8 cellular contexts compared by ENCODE assay signal in the genomic region with DNA sequence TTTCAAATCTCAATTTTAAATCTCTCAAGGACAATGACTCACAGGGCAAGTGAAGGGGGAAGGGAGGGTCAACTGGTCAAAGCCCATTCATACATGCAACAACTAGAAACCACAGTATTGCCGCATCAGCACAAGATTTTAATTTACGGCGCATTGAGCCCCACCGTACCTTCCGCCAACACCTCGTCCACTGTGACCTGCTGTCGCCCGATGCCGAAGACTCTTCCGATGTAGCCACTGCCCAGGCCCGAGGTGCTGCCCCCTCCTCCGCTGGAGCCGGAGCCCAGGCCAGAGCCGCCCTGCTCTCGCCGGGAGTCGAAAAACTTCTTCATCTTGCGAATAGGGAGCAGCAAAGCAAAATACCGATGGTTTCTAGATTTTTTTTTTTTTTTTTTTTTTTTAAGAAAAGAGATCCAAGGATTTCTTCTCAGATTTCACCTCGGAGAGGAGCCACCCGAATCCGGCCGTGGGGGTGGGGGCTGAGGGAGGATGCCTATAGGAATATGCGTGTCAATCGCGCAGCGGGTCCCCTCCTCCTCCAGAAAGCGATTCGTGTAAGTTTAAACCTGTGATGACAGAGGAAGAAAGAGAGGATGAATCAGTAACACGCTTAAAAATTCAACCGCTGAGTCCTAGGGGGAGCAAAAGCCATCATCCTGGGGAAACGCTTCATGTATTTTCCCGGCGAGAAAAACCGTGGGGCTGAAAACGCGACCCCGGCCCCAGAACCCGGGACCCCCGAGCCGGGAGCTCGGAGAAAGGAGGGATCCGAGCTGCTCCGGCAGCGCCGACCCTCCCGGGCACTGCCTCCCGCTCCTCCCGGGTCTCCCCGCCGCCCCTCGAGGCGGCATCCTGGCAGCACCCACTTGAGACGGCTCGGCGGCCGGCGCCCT. TPM values are rescaled to one million over a fixed set of nuclear protein-coding genes. Genes with fewer than 3 reads are reported as not detected.
DNase-seq lines count a peak whose midpoint lies in the region; ATAC-seq and TF ChIP-seq lines count a peak whose summit lies in the region.

No MANE protein-coding gene starts in this region.

- WGBS in ectodermal cell, 2 experiments = 0% methylated on average over 58 of the region's 58 CpGs

- peaks cover 38% of the 10 kb centered on the region for H3K4me1 ChIP-seq in ectodermal cell (ENCODE audit: control insufficient read depth, insufficient read depth, low read length)

- H3K9me3 ChIP-seq in AG04450 (ENCODE audit: control insufficient read depth, insufficient read depth, low read length) = no peaks in the 10 kb centered on the region; the same call in 1 of the 2 replicates
- no peaks in the 10 kb centered on the region for H3K9me3 ChIP-seq in ectodermal cell (ENCODE audit: control insufficient read depth, low read length)

- no peaks in the 10 kb centered on the region for H3K36me3 ChIP-seq in ectodermal cell (ENCODE audit: control insufficient read depth, insufficient read depth, low read length)

- H3K27ac ChIP-seq in AG04450 (ENCODE audit: low read depth, low read length) (peak overlapping the region; percentile 92), ectodermal cell (ENCODE audit: insufficient read depth, low read depth, low read length, poor library complexity, severe bottlenecking) (peak overlapping the region; percentile 81)

- DNase-seq in AG04450 (ENCODE audit: low read depth, low spot score) (peak; percentile 54), NCI-H446 treated with DMSO at 0.1 percent for 48 hours (lab: John Stamatoyannopoulos, UW) (peak; percentile 4), medulla oblongata (ENCODE audit: extremely low spot score) (peak; percentile 55)
- peak; percentile 51 to 53 for DNase-seq in activated CD4-positive, alpha-beta T cell treated with anti-CD3 and anti-CD28 coated beads, Interleukin-2, amount 50 U/mL, for 24 hours (ENCODE audit: low read depth in 1 of 2, low spot score in 1 of 2)
- DNase-seq in stimulated activated CD4-positive, alpha-beta T cell treated with anti-CD3 and anti-CD28 coated beads, TNF-alpha, amount 100 ng/mL, for 4 hours (ENCODE audit: low read depth in 3 of 3) = peak; percentile 40 to 51 (median 43)

- TF ChIP-seq CTCF in AG04450 (IDR thresholded peaks at IDR 0.05; ENCODE audit: low read depth, low read length) = 0 out of 2 replicates have a peak, but pooled peaks have one; percentile 7

- CTCF ChIA-PET in AG04450 (lab: Charles Lee) = no interaction called here

- POLR2A ChIA-PET in AG04450 (lab: Yijun Ruan, JAX) = interaction anchor here (0.6 to 1.8 kb wide), 2 partner anchors 10 to 15 kb away, joined by 3 to 10 read pairs; no protein-coding TSS in a partner anchor

- H3K4me3 ChIP-seq in AG04450 (ENCODE audit: low read depth, low read length) = peak overlapping the region; percentile 93
- H3K4me3 ChIP-seq in ectodermal cell (ENCODE audit: insufficient read depth, low read depth, low read length) = peak overlapping the region; percentile 92

- ATAC-seq in GM19467 (IDR thresholded peaks at IDR 0.05; ENCODE audit: unreplicated experiment) (peak; percentile 1), HG02763 (IDR thresholded peaks at IDR 0.05; ENCODE audit: unreplicated experiment) (no peak)

- H3K27me3 ChIP-seq in AG04450 (ENCODE audit: control insufficient read depth, insufficient read depth, low read length) (no peaks in the 10 kb centered on the region), ectodermal cell (ENCODE audit: control insufficient read depth, insufficient read depth, low read length, poor library complexity, severe bottlenecking) (no peaks in the 10 kb centered on the region)

RNA-seq across cellular contexts. Expression of a gene that starts 0.6 kb away (rescaled TPM):
- polyA plus RNA-seq in AG04450 (2011; rRNA removed) = 30.0 and 31.1 TPM in 2 replicates
- 47.7 and 61.0 TPM in 2 replicates for polyA minus RNA-seq in AG04450 (2011; rRNA and poly(A)+ RNA removed)
- 23.8 TPM for polyA plus RNA-seq in ectodermal cell (2013, experiment 1 of 4)
- polyA plus RNA-seq in ectodermal cell (2013, experiment 2 of 4) = 22.2 TPM
- polyA plus RNA-seq in ectodermal cell (2013, experiment 3 of 4) = 17.9 TPM
- polyA plus RNA-seq in ectodermal cell (2013, experiment 4 of 4) = 18.1 TPM

Comparison
In these comparisons a context has a peak if more than half of its experiments do, and no peak if none do; other contexts are left out.
1. DNase-seq: peak in every context shown above with its lines; median percentile 55 in medulla oblongata; 54 in AG04450; 52 in activated CD4-positive, alpha-beta T cell treated with anti-CD3 and anti-CD28 coated beads, Interleukin-2, amount 50 U/mL, for 24 hours; 43 in stimulated activated CD4-positive, alpha-beta T cell treated with anti-CD3 and anti-CD28 coated beads, TNF-alpha, amount 100 ng/mL, for 4 hours; 4 in NCI-H446 treated with DMSO at 0.1 percent for 48 hours.